In genomic region chr1:161749509-161750407, GRCh38 we compare ENCODE assay signal across 8 cellular contexts. TPM values are rescaled to one million over a fixed set of nuclear protein-coding genes. Genes with fewer than 3 reads are reported as not detected.
DNase-seq lines count a peak whose midpoint lies in the region; ATAC-seq and TF ChIP-seq lines count a peak whose summit lies in the region.

DUSP12 (plus strand) TSS chr1:161749786; CDS start chr1:161749802, 16 bp downstream.

- DNase-seq in Ammon's horn (ENCODE audit: low spot score) (peak; percentile 97), NCI-H460 (ENCODE audit: extremely low read depth, low read depth) (peak; percentile 98), chondrocyte (ENCODE audit: low spot score) (peak; percentile 97), kidney epithelial cell (ENCODE audit: low read depth) (peak; percentile 86)
- DNase-seq in activated CD4-positive, alpha-beta T cell treated with anti-CD3 and anti-CD28 coated beads for 24 hours (ENCODE audit: low read depth in 2 of 2), result peak; percentile 80 to 83
- peak; percentile 87 to 88 for DNase-seq in stimulated activated CD4-positive, alpha-beta T cell treated with anti-CD3 and anti-CD28 coated beads, Interleukin-15, amount 100 ng/mL, for 48 hours (ENCODE audit: low read depth in 2 of 2)

- H3K27me3 Mint-ChIP-seq in chondrocyte (ENCODE audit: low read depth), result peaks cover 4% of the 10 kb centered on the region

- TF ChIP-seq CTCF in chondrocyte (IDR thresholded peaks at IDR 0.05) (peak; percentile 68), kidney epithelial cell (IDR thresholded peaks at IDR 0.05; ENCODE audit: insufficient read depth, low read length, poor library complexity, severe bottlenecking) (peak; percentile 36)

- no peaks in the 10 kb centered on the region for H3K36me3 ChIP-seq in kidney epithelial cell (ENCODE audit: control insufficient read depth, insufficient read depth, low read length)

- no peaks in the 10 kb centered on the region for H3K9me3 Mint-ChIP-seq in chondrocyte (ENCODE audit: low read depth)

- H3K27ac Mint-ChIP-seq in chondrocyte (ENCODE audit: unreplicated experiment), result peak within 1 kb of the TSS; percentile 99

- H3K4me3 ChIP-seq in kidney epithelial cell (ENCODE audit: low read depth, low read length), result peak within 1 kb of the TSS; percentile 88

- ATAC-seq in GM19035 (IDR thresholded peaks at IDR 0.05; ENCODE audit: unreplicated experiment), result peak; percentile 97
- peak; percentile 97 for ATAC-seq in HG03354 (IDR thresholded peaks at IDR 0.05; ENCODE audit: poor library complexity, severe bottlenecking, unreplicated experiment)

- peaks cover 11% of the 10 kb centered on the region for H3K36me3 Mint-ChIP-seq in chondrocyte (ENCODE audit: low read depth)

- H3K27me3 ChIP-seq in kidney epithelial cell (ENCODE audit: control insufficient read depth, insufficient read depth, low read length), result no peaks in the 10 kb centered on the region

- peaks cover 15% of the 10 kb centered on the region for H3K4me1 Mint-ChIP-seq in chondrocyte (ENCODE audit: low read depth)

- H3K4me3 Mint-ChIP-seq in chondrocyte (ENCODE audit: unreplicated experiment), result peak within 1 kb of the TSS; percentile 100

RNA-seq across cellular contexts. Expression of gene DUSP12, which starts in this region (rescaled TPM):
- total RNA-seq in NCI-H460 (2014; rRNA removed; shearing (Covaris generic)), result 98.7 and 101 TPM in 2 replicates
- 145 and 152 TPM in 2 replicates for polyA plus RNA-seq in NCI-H460 (2014; cell fraction: nucleus; rRNA removed)
- total RNA-seq in chondrocyte (19.1 to 21.0 TPM (median 19.3 TPM) in 3 replicates), kidney epithelial cell (48.0 and 49.7 TPM in 2 replicates)

Comparison
In these comparisons a context has a peak if more than half of its experiments do, and no peak if none do; other contexts are left out.
1. Peak in every context shown above with its lines: DNase-seq, ATAC-seq and H3K4me3 ChIP-seq.